ENCODE assay signal across 10 cellular contexts in the genomic region with DNA sequence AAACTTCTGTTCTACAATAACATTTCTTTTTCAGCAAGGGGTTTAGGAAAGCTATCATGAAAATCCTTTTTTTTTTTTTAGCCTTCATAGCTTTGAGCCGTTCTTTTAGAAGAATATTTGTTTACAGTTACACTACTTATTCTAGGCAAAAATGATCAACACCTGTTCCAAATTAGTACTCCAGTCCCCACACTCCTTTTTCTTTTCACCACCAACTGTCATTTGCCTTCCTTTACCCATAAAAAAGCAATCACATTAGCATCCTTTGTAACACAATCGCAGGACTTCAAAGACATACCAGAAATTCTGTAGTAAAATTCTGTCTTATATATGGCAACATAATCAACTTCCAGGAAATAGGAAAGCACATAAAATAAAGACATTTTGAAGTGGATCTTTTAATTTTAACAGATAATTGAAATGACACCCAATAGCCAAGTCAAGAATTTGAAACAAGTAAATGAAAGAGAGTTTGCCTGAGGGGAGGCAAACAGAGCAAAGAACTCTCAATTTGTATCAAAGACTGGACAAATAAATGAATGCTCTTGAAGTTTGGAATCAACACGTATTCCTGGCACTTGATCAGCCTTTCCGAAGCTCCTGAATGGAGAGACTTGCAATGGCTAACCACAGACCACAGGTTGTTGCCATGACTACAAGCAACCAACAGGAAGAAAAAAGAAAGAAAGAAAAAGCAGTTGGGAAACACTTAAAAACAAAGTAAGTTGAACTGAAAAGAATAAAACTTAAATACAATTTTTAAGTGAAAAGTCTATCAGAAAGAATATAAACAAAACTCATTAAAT.
DNase-seq lines count a peak whose midpoint lies in the region; ATAC-seq, FAIRE-seq and TF ChIP-seq lines count a peak whose summit lies in the region.
"Had no signal": no experiment of that assay in that cellular context is flagged by ENCODE, and none has a peak within 500 bp of the region (broad histone marks: within the 10 kb centered on the region; RNA-seq: fewer than 3 reads in every experiment).

No MANE protein-coding gene starts in this region.

- H3K36me3 ChIP-seq in OCI-LY1 (ENCODE audit: insufficient read depth, low read length) = no peaks in the 10 kb centered on the region
- H3K36me3 ChIP-seq: BE2C had no signal

- peaks cover 25% of the 10 kb centered on the region for H3K4me1 ChIP-seq in OCI-LY1 (ENCODE audit: insufficient read depth, low read length, severe bottlenecking)
- H3K4me1 ChIP-seq: BE2C had no signal

- DNase-seq in SIG-M5 treated with dmso at 0.1 percent for 504 hours (lab: John Stamatoyannopoulos, UW; ENCODE audit: unreplicated experiment) (peak; percentile 11), SIG-M5 (lab: John Stamatoyannopoulos, UW) (no peak), fibroblast of the aortic adventitia (ENCODE audit: low read depth) (peak; percentile 67), urothelium cell line (ENCODE audit: low spot score) (peak; percentile 49)
- DNase-seq in activated naive CD4-positive, alpha-beta T cell treated with anti-CD3 and anti-CD28 coated beads, Interleukin-2, amount 50 U/mL, for 16 hours = no peak
- DNase-seq: BE2C had no signal

- no peak for ATAC-seq in HG02763 (IDR thresholded peaks at IDR 0.05; ENCODE audit: unreplicated experiment)
- no peak for ATAC-seq in GM21526 (IDR thresholded peaks at IDR 0.05; ENCODE audit: low FRiP score, unreplicated experiment)

- no peaks in the 10 kb centered on the region for H4K20me1 ChIP-seq in OCI-LY1 (ENCODE audit: insufficient read depth, low read length)

- H3K27me3 ChIP-seq in OCI-LY1 (ENCODE audit: insufficient read depth, low read length) = no peaks in the 10 kb centered on the region
- H3K27me3 ChIP-seq: BE2C had no signal

- H3K4me3 ChIP-seq in OCI-LY1 (ENCODE audit: low read depth, low read length, poor library complexity, severe bottlenecking) (no peak overlapping the region), fibroblast of the aortic adventitia (ENCODE audit: low read depth, low read length) (no peak overlapping the region)

- H3F3A ChIP-seq in OCI-LY1 (ENCODE audit: insufficient read depth, low read length) = 0 out of 2 replicates have a peak, but pooled peaks cover 2% of the 10 kb centered on the region

- peak overlapping the region; percentile 51 for H3K4me2 ChIP-seq in OCI-LY1 (ENCODE audit: low read length)

- peak overlapping the region; percentile 82 for H2AFZ ChIP-seq in OCI-LY1 (ENCODE audit: low read length)

- no peaks in the 10 kb centered on the region for H3K79me2 ChIP-seq in OCI-LY1 (ENCODE audit: insufficient read depth, low read length)

- no peaks in the 10 kb centered on the region for H3K9me2 ChIP-seq in OCI-LY1 (ENCODE audit: low read depth, low read length)

- peaks cover 19% of the 10 kb centered on the region for H3K9me3 ChIP-seq in OCI-LY1 (ENCODE audit: low read length)
- H3K9me3 ChIP-seq: BE2C had no signal

- no peak overlapping the region for H3K9ac ChIP-seq in OCI-LY1 (ENCODE audit: low read length)

- TF ChIP-seq CTCF in OCI-LY1 (IDR thresholded peaks at IDR 0.05; ENCODE audit: low read length) (no peak), fibroblast of the aortic adventitia (IDR thresholded peaks at IDR 0.05; ENCODE audit: insufficient read depth, low read length) (no peak)

- peak overlapping the region; percentile 55 for H3K27ac ChIP-seq in OCI-LY1 (ENCODE audit: low read depth, low read length, poor library complexity, severe bottlenecking)

- no peak for FAIRE-seq in urothelium cell line (lab: Jason Lieb, UNC)
- FAIRE-seq: colon had no signal

Comparison
In these comparisons a context has a peak if more than half of its experiments do, and no peak if none do; other contexts are left out.
1. DNase-seq: peak in SIG-M5 treated with dmso at 0.1 percent for 504 hours (single experiment), fibroblast of the aortic adventitia (single experiment) and urothelium cell line (single experiment); none in SIG-M5 (single experiment) and activated naive CD4-positive, alpha-beta T cell treated with anti-CD3 and anti-CD28 coated beads, Interleukin-2, amount 50 U/mL, for 16 hours (single experiment).